26 cellular contexts compared by ENCODE assay signal in the genomic region with DNA sequence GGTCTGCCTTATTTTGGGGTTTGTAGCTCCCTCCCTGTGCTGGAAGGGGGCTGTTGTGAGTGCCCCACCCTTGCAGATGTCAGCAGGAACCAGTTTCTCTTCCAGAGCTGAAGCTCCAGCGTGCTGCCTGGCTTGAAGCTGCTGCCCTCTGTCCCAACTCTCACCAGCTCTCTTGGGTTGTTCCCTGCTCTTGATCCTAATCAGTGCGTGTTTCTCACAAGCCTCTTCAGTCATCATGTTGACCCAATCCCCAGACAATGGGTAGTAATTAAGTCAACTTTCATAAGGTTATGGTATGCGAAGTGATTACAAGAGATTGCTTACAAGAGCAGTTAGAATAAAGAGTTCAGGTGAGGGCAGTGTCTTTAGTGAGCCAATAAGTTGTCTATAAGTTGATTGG. TPM values are rescaled to one million over a fixed set of nuclear protein-coding genes. Genes with fewer than 3 reads are reported as not detected.
"Had no signal": no experiment of that assay in that cellular context is flagged by ENCODE, and none has a peak within 500 bp of the region (broad histone marks: within the 10 kb centered on the region; RNA-seq: fewer than 3 reads in every experiment).

No MANE protein-coding gene starts in this region.

- H3K4me1 ChIP-seq: colonic mucosa, esophagus squamous epithelium, gastrocnemius medialis, heart right ventricle, left lung, lower lobe of right lung had no signal

- H3K9me3 ChIP-seq: colonic mucosa, esophagus squamous epithelium, gastrocnemius medialis, left lung, lower lobe of right lung, mucosa of descending colon had no signal

- H3K27ac Mint-ChIP-seq: dendritic cell treated with granulocyte-macrophage colony-stimulating factor and Interleukin-4, amounts not matched to agents 40 ng/mL and 50 ng/mL, for 4 days; effector memory CD8-positive, alpha-beta T cell; endodermal cell; mesothelial cell of epicardium had no signal

- H3K27ac ChIP-seq: colonic mucosa, epithelial cell of prostate, esophagus squamous epithelium, gastrocnemius medialis, heart right ventricle, left lung, lower lobe of right lung had no signal

- H3K4me3 Mint-ChIP-seq: dendritic cell treated with granulocyte-macrophage colony-stimulating factor and Interleukin-4, amounts not matched to agents 40 ng/mL and 50 ng/mL, for 4 days; effector memory CD8-positive, alpha-beta T cell; endodermal cell; mesothelial cell of epicardium; naive B cell had no signal

- H3K9me3 Mint-ChIP-seq: effector memory CD8-positive, alpha-beta T cell; endodermal cell had no signal

- H3K27me3 ChIP-seq: colonic mucosa, esophagus squamous epithelium, gastrocnemius medialis, heart right ventricle, left lung had no signal

- FAIRE-seq: endometrium, islet of Langerhans, keratinocyte had no signal

- H3K36me3 Mint-ChIP-seq: naive B cell had no signal

- H3K27me3 Mint-ChIP-seq: naive B cell had no signal

- DNase-seq: colonic mucosa; cortex of kidney; effector CD8-positive, alpha-beta T cell; effector memory CD8-positive, alpha-beta T cell; endodermal cell; erythroblast; esophagus squamous epithelium; gastrocnemius medialis; glutamatergic neuron; head of caudate nucleus; heart right ventricle; hippocampal formation; left cardiac atrium; left lung; left ventricle myocardium superior; lower lobe of right lung; mucosa of descending colon; naive B cell had no signal

- H3K4me1 Mint-ChIP-seq: mesothelial cell of epicardium, naive B cell had no signal

- H3K4me3 ChIP-seq: colonic mucosa, esophagus squamous epithelium, gastrocnemius medialis, heart right ventricle, left lung, lower lobe of right lung, mucosa of descending colon had no signal

- H3K36me3 ChIP-seq: colonic mucosa, esophagus squamous epithelium, gastrocnemius medialis, heart right ventricle, left lung, lower lobe of right lung had no signal

RNA-seq across cellular contexts. Expression of a gene that starts 57.0 kb away (rescaled TPM):
- total RNA-seq: dermis microvascular lymphatic vessel endothelial cell, myocyte had no signal
